15 cellular contexts compared by ENCODE assay signal in the genomic region with DNA sequence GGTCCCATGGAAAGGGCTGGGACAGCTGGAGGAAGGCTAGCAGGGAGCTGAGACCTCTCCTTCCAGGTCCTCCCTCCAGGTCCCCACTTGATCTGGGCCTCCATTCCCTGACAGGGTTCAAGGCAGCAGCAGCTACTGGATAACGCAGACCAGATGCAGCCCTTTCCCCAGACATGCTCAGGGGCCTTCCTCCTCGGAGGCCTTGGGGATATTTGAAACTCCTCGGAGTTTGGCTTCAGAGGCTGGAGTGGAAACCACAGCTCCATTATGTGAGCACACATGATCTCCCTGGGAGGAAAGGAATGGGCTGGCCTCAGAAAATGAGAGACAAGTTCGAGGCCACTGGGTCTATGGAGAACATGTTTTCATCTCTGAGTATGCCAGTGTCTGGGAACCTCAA.
A peak's percentile ranks its signal among the peaks of the same experiment; 100 is the strongest.
DNase-seq lines count a peak whose midpoint lies in the region; ATAC-seq and TF ChIP-seq lines count a peak whose summit lies in the region.
"Had no signal": no experiment of that assay in that cellular context is flagged by ENCODE, and none has a peak within 500 bp of the region (broad histone marks: within the 10 kb centered on the region; RNA-seq: fewer than 3 reads in every experiment).

No MANE protein-coding gene starts in this region.

- H3K4me3 ChIP-seq in cardiac muscle cell: no peak overlapping the region
- no peak overlapping the region for H3K4me3 ChIP-seq in left ventricle myocardium inferior
- H3K4me3 ChIP-seq in osteoblast (ENCODE audit: insufficient read depth, low read length): no peak overlapping the region
- H3K4me3 ChIP-seq: K562 had no signal

- no peak overlapping the region for H3K27ac Mint-ChIP-seq in activated T-helper 2 cell treated with anti-CD3 and anti-CD28 coated beads, Interferon-gamma antibody, Interleukin-2, Interleukin-4, amounts not matched to agents 10 μg/mL and 5 μg/mL and 100 μg/mL, durations not matched to agents 14 hours and 24 hours and 36 hours

- H3K27me3 ChIP-seq in cardiac muscle cell (no peaks in the 10 kb centered on the region), left ventricle myocardium inferior (ENCODE audit: low read depth) (no peaks in the 10 kb centered on the region), osteoblast (ENCODE audit: insufficient read depth, low read length) (no peaks in the 10 kb centered on the region)

- H4K20me1 ChIP-seq in osteoblast (ENCODE audit: insufficient read depth, low read length): no peaks in the 10 kb centered on the region

- intact Hi-C loops in left ventricle myocardium inferior (cut with micrococcal nuclease): no loop called here
- intact Hi-C loops in activated T-helper 2 cell treated with anti-CD3 and anti-CD28 coated beads, Interferon-gamma antibody, Interleukin-2, Interleukin-4, amounts not matched to agents 10 μg/mL and 5 μg/mL and 100 μg/mL, durations not matched to agents 14 hours and 24 hours and 36 hours (cut with micrococcal nuclease): no loop called here

- H3K4me1 ChIP-seq in cardiac muscle cell (ENCODE audit: low read depth) (peaks cover 8% of the 10 kb centered on the region), left ventricle myocardium inferior (peaks cover 7% of the 10 kb centered on the region), osteoblast (ENCODE audit: insufficient read depth, low read length) (peaks cover 26% of the 10 kb centered on the region)

- ATAC-seq in HG02642 (IDR thresholded peaks at IDR 0.05; ENCODE audit: poor library complexity, unreplicated experiment): no peak
- ATAC-seq: K562 had no signal

- H3K27me3 Mint-ChIP-seq in activated T-helper 2 cell treated with anti-CD3 and anti-CD28 coated beads, Interferon-gamma antibody, Interleukin-2, Interleukin-4, amounts not matched to agents 10 μg/mL and 5 μg/mL and 100 μg/mL, durations not matched to agents 14 hours and 24 hours and 36 hours (ENCODE audit: low read depth): peaks cover 1% of the 10 kb centered on the region

- H3K27ac ChIP-seq in cardiac muscle cell (peak overlapping the region; percentile 34), left ventricle myocardium inferior (replicated peaks) (no peak overlapping the region), osteoblast (ENCODE audit: low read depth, low read length) (no peak overlapping the region)
- H3K27ac ChIP-seq: HL-60 had no signal

- no peak overlapping the region for H3K4me2 ChIP-seq in osteoblast (ENCODE audit: insufficient read depth, low read length)

- H3K36me3 Mint-ChIP-seq in activated T-helper 2 cell treated with anti-CD3 and anti-CD28 coated beads, Interferon-gamma antibody, Interleukin-2, Interleukin-4, amounts not matched to agents 10 μg/mL and 5 μg/mL and 100 μg/mL, durations not matched to agents 14 hours and 24 hours and 36 hours (ENCODE audit: low read depth): no peaks in the 10 kb centered on the region

- no peaks in the 10 kb centered on the region for H3K4me1 Mint-ChIP-seq in activated T-helper 2 cell treated with anti-CD3 and anti-CD28 coated beads, Interferon-gamma antibody, Interleukin-2, Interleukin-4, amounts not matched to agents 10 μg/mL and 5 μg/mL and 100 μg/mL, durations not matched to agents 14 hours and 24 hours and 36 hours (ENCODE audit: low read depth)

- TF ChIP-seq CTCF in cardiac muscle cell (IDR thresholded peaks at IDR 0.05; ENCODE audit: low read depth, low read length) (no peak), left ventricle myocardium inferior (IDR thresholded peaks at IDR 0.05; ENCODE audit: borderline replicate concordance) (no peak), osteoblast (IDR thresholded peaks at IDR 0.05; ENCODE audit: extremely low read depth, low read depth, low read length) (no peak)

- H3K9me3 ChIP-seq in cardiac muscle cell (ENCODE audit: low read depth) (no peaks in the 10 kb centered on the region), left ventricle myocardium inferior (replicated peaks) (no peaks in the 10 kb centered on the region), osteoblast (ENCODE audit: low read depth, low read length) (no peaks in the 10 kb centered on the region)

- H2AFZ ChIP-seq in osteoblast (ENCODE audit: low read length): peak overlapping the region; percentile 32

- H3K4me3 Mint-ChIP-seq in activated T-helper 2 cell treated with anti-CD3 and anti-CD28 coated beads, Interferon-gamma antibody, Interleukin-2, Interleukin-4, amounts not matched to agents 10 μg/mL and 5 μg/mL and 100 μg/mL, durations not matched to agents 14 hours and 24 hours and 36 hours (ENCODE audit: low read depth): no peak overlapping the region

- no peaks in the 10 kb centered on the region for H3K9me3 Mint-ChIP-seq in activated T-helper 2 cell treated with anti-CD3 and anti-CD28 coated beads, Interferon-gamma antibody, Interleukin-2, Interleukin-4, amounts not matched to agents 10 μg/mL and 5 μg/mL and 100 μg/mL, durations not matched to agents 14 hours and 24 hours and 36 hours

- H3K79me2 ChIP-seq in osteoblast (ENCODE audit: insufficient read depth, low read length): no peaks in the 10 kb centered on the region

- DNase-seq in cardiac muscle cell (ENCODE audit: low read depth in 1 of 2, low spot score in 1 of 2): no peak
- no peak for DNase-seq in left ventricle myocardium inferior
- peak; percentile 50 for DNase-seq in fibroblast of gingiva (ENCODE audit: low read depth)
- no peak for DNase-seq in osteoblast (ENCODE audit: insufficient read length, low spot score, missing footprints)
- no peak for DNase-seq in NCI-H1417 treated with DMSO at 0.1 percent for 48 hours (lab: John Stamatoyannopoulos, UW)
- no peak for DNase-seq in activated CD4-positive, alpha-beta T cell treated with anti-CD3 and anti-CD28 coated beads for 1 hour
- no peak for DNase-seq in activated T-helper 2 cell treated with anti-CD3 and anti-CD28 coated beads, Interferon-gamma antibody, Interleukin-2, Interleukin-4, amounts not matched to agents 10 μg/mL and 5 μg/mL and 100 μg/mL, durations not matched to agents 14 hours and 24 hours and 36 hours (ENCODE audit: low spot score)
- DNase-seq: 8988T, DMS53, NCI-H2107, NCI-H345, NCI-H526 treated with DMSO at 0.1 percent for 48 hours had no signal

- no peaks in the 10 kb centered on the region for H3K36me3 ChIP-seq in cardiac muscle cell
- no peaks in the 10 kb centered on the region for H3K36me3 ChIP-seq in left ventricle myocardium inferior
- no peaks in the 10 kb centered on the region for H3K36me3 ChIP-seq in osteoblast (ENCODE audit: insufficient read depth, low read length)
